In the genomic region with DNA sequence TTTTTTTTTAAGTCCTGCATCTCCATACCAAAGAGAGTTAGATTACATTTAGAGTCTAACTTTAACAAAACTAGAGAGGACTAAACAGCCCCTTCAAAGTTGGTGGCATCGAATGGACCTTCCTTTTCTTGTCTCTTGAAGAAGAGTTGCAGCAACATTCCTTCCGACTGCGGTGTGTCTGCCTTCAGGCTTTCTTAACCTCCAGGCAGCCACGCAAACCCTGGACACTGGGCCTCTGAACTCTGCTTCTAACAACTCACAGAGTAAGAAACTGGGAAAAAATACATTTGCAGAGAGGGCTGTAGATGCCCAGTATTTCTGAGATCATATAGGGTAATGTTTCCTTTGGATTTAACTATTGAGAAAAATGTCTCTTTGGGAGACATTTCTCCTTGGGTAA, we compare ENCODE assay signal across 24 cellular contexts.
"Had no signal": no experiment of that assay in that cellular context is flagged by ENCODE, and none has a peak within 500 bp of the region (broad histone marks: within the 10 kb centered on the region; RNA-seq: fewer than 3 reads in every experiment).

No MANE protein-coding gene starts in this region.

- H3K27me3 Mint-ChIP-seq: activated CD4-positive, alpha-beta memory T cell treated with anti-CD3 and anti-CD28 coated beads, Interleukin-2, amount 10 ng/mL, durations not matched to agents 7 days and 5 days had no signal

- H3K36me3 ChIP-seq: SJCRH30 had no signal

- H3K27me3 ChIP-seq: SJCRH30 had no signal

- H3K36me3 Mint-ChIP-seq: brain had no signal

- H3K4me3 ChIP-seq: PC-9, SJCRH30 had no signal

- H3K27ac ChIP-seq: PC-9, SJCRH30, VCaP had no signal

- DNase-seq: activated CD4-positive, alpha-beta memory T cell treated with anti-CD3 and anti-CD28 coated beads, Interleukin-2, amount 10 ng/mL, durations not matched to agents 7 days and 5 days; activated CD4-positive, alpha-beta T cell treated with anti-CD3 and anti-CD28 coated beads for 36 hours; activated CD4-positive, alpha-beta T cell treated with anti-CD3 and anti-CD28 coated beads, Interleukin-2, amount 50 U/mL, for 1 hour; activated gamma-delta T cell; activated naive CD4-positive, alpha-beta T cell treated with anti-CD3 and anti-CD28 coated beads for 36 hours; activated T-cell treated with anti-CD3 and anti-CD28 coated beads for 4 hours; activated T-cell treated with anti-CD3 and anti-CD28 coated beads, Interleukin-2, amount 50 U/mL, for 48 hours; amygdala; Karpas-422; MM.1S; NCI-H1105 treated with DMSO at 0.1 percent for 48 hours; NCI-H1436 treated with DMSO at 0.1 percent for 48 hours; NCI-H187 treated with DMSO at 0.1 percent for 48 hours; NCI-H2081 treated with DMSO at 0.1 percent for 48 hours; NCI-H446; PC-9; SJCRH30; SK-N-SH; T-helper 1 cell had no signal

- H3K4me1 ChIP-seq: SJCRH30 had no signal

- H3K4me3 Mint-ChIP-seq: activated CD4-positive, alpha-beta memory T cell treated with anti-CD3 and anti-CD28 coated beads, Interleukin-2, amount 10 ng/mL, durations not matched to agents 7 days and 5 days; activated CD4-positive, alpha-beta T cell treated with anti-CD3 and anti-CD28 coated beads for 36 hours; activated naive CD4-positive, alpha-beta T cell treated with anti-CD3 and anti-CD28 coated beads for 36 hours; activated naive CD8-positive, alpha-beta T cell; activated T-helper 17 cell treated with anti-CD3 and anti-CD28 coated beads, Interleukin-2, amount 50 U/mL, for 72 hours; central memory CD8-positive, alpha-beta T cell had no signal

- H3K9ac ChIP-seq: SK-N-SH had no signal

- H2AFZ ChIP-seq: PC-9 had no signal

- ATAC-seq: activated CD4-positive, alpha-beta T cell treated with anti-CD3 and anti-CD28 coated beads for 36 hours; activated T-helper 17 cell treated with anti-CD3 and anti-CD28 coated beads, Interleukin-2, amount 50 U/mL, for 72 hours had no signal

- H3K4me1 Mint-ChIP-seq: activated CD4-positive, alpha-beta memory T cell treated with anti-CD3 and anti-CD28 coated beads, Interleukin-2, amount 10 ng/mL, durations not matched to agents 7 days and 5 days; activated CD4-positive, alpha-beta T cell treated with anti-CD3 and anti-CD28 coated beads for 36 hours; central memory CD8-positive, alpha-beta T cell had no signal

- H3K4me2 ChIP-seq: PC-9, SK-N-SH had no signal

- H3K9me3 ChIP-seq: SJCRH30, SK-N-SH had no signal

- H3K27ac Mint-ChIP-seq: activated CD4-positive, alpha-beta memory T cell treated with anti-CD3 and anti-CD28 coated beads, Interleukin-2, amount 10 ng/mL, durations not matched to agents 7 days and 5 days; activated CD4-positive, alpha-beta T cell treated with anti-CD3 and anti-CD28 coated beads for 36 hours; activated naive CD4-positive, alpha-beta T cell treated with anti-CD3 and anti-CD28 coated beads for 36 hours; activated naive CD8-positive, alpha-beta T cell; activated T-helper 17 cell treated with anti-CD3 and anti-CD28 coated beads, Interleukin-2, amount 50 U/mL, for 72 hours had no signal
